ENCODE assay signal across 1 cellular context in the genomic region with DNA sequence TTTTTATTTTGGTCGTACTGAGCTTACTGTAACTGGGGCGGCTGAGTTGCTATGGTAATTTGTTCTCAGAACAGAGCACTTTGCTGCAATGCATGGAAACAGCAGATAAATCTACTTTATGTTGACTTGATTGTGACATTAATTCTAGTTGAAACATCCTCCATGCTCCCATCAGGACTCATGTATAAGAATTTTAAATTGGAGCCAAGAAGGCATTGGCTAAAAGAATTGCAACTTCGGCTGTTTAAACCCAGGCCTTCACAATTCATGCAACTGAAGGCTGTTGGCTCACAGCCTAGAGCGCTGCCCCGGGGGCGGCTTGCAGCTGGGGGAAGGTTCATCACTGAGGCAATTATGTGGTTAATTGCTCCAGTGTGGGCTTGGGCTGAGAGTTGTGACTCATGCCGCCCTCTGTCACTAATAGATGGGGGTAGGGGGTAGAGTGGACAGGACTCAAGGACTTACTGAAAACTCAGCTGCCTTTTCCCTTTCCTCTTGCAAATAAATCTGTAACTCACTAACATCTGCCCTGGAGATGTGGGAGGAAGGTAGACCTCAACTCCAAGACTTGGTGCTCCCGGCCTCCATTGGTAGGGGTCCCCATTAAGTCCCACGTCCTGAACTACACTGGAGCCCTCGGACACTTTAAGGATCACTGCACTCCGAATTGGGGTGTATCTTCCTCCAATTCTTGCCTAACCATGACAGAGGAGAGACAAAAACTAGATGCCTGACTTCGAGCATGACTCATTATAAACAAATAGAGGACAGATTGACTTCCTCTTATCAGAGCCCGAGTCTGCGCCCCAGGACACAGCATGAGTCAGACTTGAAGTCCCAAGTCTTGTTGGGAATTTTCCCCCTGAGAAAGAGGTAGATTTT.
TF ChIP-seq lines count a peak whose summit lies in the region.

No MANE protein-coding gene starts in this region.

TF ChIP-seq in K562, 482 proteins besides CTCF, POLR2A, EP300 and RAD21 (continued from another document and continues in another):
- TF ChIP-seq, protein P1, sequence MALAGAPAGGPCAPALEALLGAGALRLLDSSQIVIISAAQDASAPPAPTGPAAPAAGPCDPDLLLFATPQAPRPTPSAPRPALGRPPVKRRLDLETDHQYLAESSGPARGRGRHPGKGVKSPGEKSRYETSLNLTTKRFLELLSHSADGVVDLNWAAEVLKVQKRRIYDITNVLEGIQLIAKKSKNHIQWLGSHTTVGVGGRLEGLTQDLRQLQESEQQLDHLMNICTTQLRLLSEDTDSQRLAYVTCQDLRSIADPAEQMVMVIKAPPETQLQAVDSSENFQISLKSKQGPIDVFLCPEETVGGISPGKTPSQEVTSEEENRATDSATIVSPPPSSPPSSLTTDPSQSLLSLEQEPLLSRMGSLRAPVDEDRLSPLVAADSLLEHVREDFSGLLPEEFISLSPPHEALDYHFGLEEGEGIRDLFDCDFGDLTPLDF (CRISPR knock-in tag; IDR thresholded peaks at IDR 0.05), result no peak
- TF ChIP-seq PCBP1 (IDR thresholded peaks at IDR 0.05; ENCODE audit: low read depth, low read length, poor library complexity, severe bottlenecking) (no peak), EP400 (IDR thresholded peaks at IDR 0.05) (no peak), MEIS2 (IDR thresholded peaks at IDR 0.05; ENCODE audit: partially characterized antibody) (peak; percentile 63), HCFC1 (IDR thresholded peaks at IDR 0.05; ENCODE audit: low read depth, low read length) (no peak), HDAC1 (IDR thresholded peaks at IDR 0.05) (peak in 1 of 2 experiments; percentile 82; a peak in 2 of 4 replicates), TEAD4 (IDR thresholded peaks at IDR 0.05; ENCODE audit: low read length) (peak; percentile 28; the same call in 1 of the 2 replicates), TEAD4 (CRISPR knock-in tag; IDR thresholded peaks at IDR 0.05; ENCODE audit: borderline replicate concordance) (no peak), CHD2 (IDR thresholded peaks at IDR 0.05; ENCODE audit: low read depth, low read length) (no peak), CSDE1 (IDR thresholded peaks at IDR 0.05) (no peak), SP2 (IDR thresholded peaks at IDR 0.05; ENCODE audit: extremely low read depth, low read depth, low read length, poor library complexity, severe bottlenecking) (no peak), MYC (IDR thresholded peaks at IDR 0.05; ENCODE audit: low read depth, low read length) (no peak), MYC (CRISPR knock-in tag; IDR thresholded peaks at IDR 0.05; ENCODE audit: borderline replicate concordance, low read depth) (no peak), RHOXF2B (CRISPR knock-in tag; conservative IDR thresholded peaks at IDR 0.05) (no peak), SMC3 (conservative IDR thresholded peaks at IDR 0.05; ENCODE audit: insufficient read depth, low read depth, low read length) (no peak), SPI1 (IDR thresholded peaks at IDR 0.05; ENCODE audit: borderline replicate concordance, low read depth, low read length) (peak; percentile 96), NCOA1 (IDR thresholded peaks at IDR 0.05; ENCODE audit: low read depth) (no peak), KLF13 (tag; IDR thresholded peaks at IDR 0.05; ENCODE audit: borderline replicate concordance, low read depth) (no peak), JUNB (CRISPR knock-in tag; conservative IDR thresholded peaks at IDR 0.05) (peak; percentile 73; the same call in 1 of the 2 replicates), SAP30 (IDR thresholded peaks at IDR 0.05; ENCODE audit: borderline replicate concordance, insufficient read depth, low read depth, low read length, poor library complexity, severe bottlenecking) (no peak), MCM2 (IDR thresholded peaks at IDR 0.05; ENCODE audit: low read depth) (no peak), PHF20 (IDR thresholded peaks at IDR 0.05; ENCODE audit: partially characterized antibody) (no peak), BMI1 (IDR thresholded peaks at IDR 0.05; ENCODE audit: low read length) (no peak), ZNF354B (CRISPR knock-in tag; IDR thresholded peaks at IDR 0.05) (no peak), PPARD (CRISPR knock-in tag; IDR thresholded peaks at IDR 0.05) (no peak), CREB1 (IDR thresholded peaks at IDR 0.05) (peak; percentile 10; the same call in 1 of the 2 replicates), CREB1 (CRISPR knock-in tag; IDR thresholded peaks at IDR 0.05) (no peak), ZNF311 (CRISPR knock-in tag; IDR thresholded peaks at IDR 0.05) (no peak), IRF2 (CRISPR knock-in tag; IDR thresholded peaks at IDR 0.05) (no peak), ZNF445 (CRISPR knock-in tag; IDR thresholded peaks at IDR 0.05; ENCODE audit: low read depth) (no peak), TEAD2 (tag; IDR thresholded peaks at IDR 0.05) (no peak), PRPF4 (IDR thresholded peaks at IDR 0.05; ENCODE audit: insufficient read depth, low read depth, low read length, poor library complexity, severe bottlenecking) (no peak), XRCC3 (IDR thresholded peaks at IDR 0.05) (no peak), KDM1A (IDR thresholded peaks at IDR 0.05) (peak; percentile 92 to 95), ZNF644 (tag; IDR thresholded peaks at IDR 0.05; ENCODE audit: low read depth) (no peak), ZNF239 (CRISPR knock-in tag; IDR thresholded peaks at IDR 0.05) (no peak)
- TF ChIP-seq, protein P2, sequence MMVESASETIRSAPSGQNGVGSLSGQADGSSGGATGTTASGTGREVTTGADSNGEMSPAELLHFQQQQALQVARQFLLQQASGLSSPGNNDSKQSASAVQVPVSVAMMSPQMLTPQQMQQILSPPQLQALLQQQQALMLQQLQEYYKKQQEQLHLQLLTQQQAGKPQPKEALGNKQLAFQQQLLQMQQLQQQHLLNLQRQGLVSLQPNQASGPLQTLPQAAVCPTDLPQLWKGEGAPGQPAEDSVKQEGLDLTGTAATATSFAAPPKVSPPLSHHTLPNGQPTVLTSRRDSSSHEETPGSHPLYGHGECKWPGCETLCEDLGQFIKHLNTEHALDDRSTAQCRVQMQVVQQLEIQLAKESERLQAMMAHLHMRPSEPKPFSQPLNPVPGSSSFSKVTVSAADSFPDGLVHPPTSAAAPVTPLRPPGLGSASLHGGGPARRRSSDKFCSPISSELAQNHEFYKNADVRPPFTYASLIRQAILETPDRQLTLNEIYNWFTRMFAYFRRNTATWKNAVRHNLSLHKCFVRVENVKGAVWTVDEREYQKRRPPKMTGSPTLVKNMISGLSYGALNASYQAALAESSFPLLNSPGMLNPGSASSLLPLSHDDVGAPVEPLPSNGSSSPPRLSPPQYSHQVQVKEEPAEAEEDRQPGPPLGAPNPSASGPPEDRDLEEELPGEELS (CRISPR knock-in tag; IDR thresholded peaks at IDR 0.05; ENCODE audit: borderline replicate concordance), result no peak
- TF ChIP-seq, protein P3, sequence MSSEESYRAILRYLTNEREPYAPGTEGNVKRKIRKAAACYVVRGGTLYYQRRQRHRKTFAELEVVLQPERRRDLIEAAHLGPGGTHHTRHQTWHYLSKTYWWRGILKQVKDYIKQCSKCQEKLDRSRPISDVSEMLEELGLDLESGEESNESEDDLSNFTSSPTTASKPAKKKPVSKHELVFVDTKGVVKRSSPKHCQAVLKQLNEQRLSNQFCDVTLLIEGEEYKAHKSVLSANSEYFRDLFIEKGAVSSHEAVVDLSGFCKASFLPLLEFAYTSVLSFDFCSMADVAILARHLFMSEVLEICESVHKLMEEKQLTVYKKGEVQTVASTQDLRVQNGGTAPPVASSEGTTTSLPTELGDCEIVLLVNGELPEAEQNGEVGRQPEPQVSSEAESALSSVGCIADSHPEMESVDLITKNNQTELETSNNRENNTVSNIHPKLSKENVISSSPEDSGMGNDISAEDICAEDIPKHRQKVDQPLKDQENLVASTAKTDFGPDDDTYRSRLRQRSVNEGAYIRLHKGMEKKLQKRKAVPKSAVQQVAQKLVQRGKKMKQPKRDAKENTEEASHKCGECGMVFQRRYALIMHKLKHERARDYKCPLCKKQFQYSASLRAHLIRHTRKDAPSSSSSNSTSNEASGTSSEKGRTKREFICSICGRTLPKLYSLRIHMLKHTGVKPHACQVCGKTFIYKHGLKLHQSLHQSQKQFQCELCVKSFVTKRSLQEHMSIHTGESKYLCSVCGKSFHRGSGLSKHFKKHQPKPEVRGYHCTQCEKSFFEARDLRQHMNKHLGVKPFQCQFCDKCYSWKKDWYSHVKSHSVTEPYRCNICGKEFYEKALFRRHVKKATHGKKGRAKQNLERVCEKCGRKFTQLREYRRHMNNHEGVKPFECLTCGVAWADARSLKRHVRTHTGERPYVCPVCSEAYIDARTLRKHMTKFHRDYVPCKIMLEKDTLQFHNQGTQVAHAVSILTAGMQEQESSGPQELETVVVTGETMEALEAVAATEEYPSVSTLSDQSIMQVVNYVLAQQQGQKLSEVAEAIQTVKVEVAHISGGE (CRISPR knock-in tag; IDR thresholded peaks at IDR 0.05), result no peak
- TF ChIP-seq, protein P4, sequence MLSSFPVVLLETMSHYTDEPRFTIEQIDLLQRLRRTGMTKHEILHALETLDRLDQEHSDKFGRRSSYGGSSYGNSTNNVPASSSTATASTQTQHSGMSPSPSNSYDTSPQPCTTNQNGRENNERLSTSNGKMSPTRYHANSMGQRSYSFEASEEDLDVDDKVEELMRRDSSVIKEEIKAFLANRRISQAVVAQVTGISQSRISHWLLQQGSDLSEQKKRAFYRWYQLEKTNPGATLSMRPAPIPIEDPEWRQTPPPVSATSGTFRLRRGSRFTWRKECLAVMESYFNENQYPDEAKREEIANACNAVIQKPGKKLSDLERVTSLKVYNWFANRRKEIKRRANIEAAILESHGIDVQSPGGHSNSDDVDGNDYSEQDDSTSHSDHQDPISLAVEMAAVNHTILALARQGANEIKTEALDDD (IDR thresholded peaks at IDR 0.05), result peak; percentile 37; the same call in 1 of the 2 replicates
- TF ChIP-seq, protein P5, sequence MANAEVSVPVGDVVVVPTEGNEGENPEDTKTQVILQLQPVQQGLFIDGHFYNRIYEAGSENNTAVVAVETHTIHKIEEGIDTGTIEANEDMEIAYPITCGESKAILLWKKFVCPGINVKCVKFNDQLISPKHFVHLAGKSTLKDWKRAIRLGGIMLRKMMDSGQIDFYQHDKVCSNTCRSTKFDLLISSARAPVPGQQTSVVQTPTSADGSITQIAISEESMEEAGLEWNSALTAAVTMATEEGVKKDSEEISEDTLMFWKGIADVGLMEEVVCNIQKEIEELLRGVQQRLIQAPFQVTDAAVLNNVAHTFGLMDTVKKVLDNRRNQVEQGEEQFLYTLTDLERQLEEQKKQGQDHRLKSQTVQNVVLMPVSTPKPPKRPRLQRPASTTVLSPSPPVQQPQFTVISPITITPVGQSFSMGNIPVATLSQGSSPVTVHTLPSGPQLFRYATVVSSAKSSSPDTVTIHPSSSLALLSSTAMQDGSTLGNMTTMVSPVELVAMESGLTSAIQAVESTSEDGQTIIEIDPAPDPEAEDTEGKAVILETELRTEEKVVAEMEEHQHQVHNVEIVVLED (CRISPR knock-in tag; IDR thresholded peaks at IDR 0.05), result no peak
- TF ChIP-seq, protein P6, sequence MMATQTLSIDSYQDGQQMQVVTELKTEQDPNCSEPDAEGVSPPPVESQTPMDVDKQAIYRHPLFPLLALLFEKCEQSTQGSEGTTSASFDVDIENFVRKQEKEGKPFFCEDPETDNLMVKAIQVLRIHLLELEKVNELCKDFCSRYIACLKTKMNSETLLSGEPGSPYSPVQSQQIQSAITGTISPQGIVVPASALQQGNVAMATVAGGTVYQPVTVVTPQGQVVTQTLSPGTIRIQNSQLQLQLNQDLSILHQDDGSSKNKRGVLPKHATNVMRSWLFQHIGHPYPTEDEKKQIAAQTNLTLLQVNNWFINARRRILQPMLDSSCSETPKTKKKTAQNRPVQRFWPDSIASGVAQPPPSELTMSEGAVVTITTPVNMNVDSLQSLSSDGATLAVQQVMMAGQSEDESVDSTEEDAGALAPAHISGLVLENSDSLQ (IDR thresholded peaks at IDR 0.05), result peak; percentile 49
- TF ChIP-seq, protein P7, sequence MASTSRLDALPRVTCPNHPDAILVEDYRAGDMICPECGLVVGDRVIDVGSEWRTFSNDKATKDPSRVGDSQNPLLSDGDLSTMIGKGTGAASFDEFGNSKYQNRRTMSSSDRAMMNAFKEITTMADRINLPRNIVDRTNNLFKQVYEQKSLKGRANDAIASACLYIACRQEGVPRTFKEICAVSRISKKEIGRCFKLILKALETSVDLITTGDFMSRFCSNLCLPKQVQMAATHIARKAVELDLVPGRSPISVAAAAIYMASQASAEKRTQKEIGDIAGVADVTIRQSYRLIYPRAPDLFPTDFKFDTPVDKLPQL (IDR thresholded peaks at IDR 0.05; ENCODE audit: extremely low read depth, insufficient read length), result no peak
- TF ChIP-seq, protein P8, sequence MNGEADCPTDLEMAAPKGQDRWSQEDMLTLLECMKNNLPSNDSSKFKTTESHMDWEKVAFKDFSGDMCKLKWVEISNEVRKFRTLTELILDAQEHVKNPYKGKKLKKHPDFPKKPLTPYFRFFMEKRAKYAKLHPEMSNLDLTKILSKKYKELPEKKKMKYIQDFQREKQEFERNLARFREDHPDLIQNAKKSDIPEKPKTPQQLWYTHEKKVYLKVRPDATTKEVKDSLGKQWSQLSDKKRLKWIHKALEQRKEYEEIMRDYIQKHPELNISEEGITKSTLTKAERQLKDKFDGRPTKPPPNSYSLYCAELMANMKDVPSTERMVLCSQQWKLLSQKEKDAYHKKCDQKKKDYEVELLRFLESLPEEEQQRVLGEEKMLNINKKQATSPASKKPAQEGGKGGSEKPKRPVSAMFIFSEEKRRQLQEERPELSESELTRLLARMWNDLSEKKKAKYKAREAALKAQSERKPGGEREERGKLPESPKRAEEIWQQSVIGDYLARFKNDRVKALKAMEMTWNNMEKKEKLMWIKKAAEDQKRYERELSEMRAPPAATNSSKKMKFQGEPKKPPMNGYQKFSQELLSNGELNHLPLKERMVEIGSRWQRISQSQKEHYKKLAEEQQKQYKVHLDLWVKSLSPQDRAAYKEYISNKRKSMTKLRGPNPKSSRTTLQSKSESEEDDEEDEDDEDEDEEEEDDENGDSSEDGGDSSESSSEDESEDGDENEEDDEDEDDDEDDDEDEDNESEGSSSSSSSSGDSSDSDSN (IDR thresholded peaks at IDR 0.05; ENCODE audit: borderline replicate concordance in 1 of 2, low read depth in 2 of 2, low read length in 2 of 2), result no peak
- TF ChIP-seq, protein P9, sequence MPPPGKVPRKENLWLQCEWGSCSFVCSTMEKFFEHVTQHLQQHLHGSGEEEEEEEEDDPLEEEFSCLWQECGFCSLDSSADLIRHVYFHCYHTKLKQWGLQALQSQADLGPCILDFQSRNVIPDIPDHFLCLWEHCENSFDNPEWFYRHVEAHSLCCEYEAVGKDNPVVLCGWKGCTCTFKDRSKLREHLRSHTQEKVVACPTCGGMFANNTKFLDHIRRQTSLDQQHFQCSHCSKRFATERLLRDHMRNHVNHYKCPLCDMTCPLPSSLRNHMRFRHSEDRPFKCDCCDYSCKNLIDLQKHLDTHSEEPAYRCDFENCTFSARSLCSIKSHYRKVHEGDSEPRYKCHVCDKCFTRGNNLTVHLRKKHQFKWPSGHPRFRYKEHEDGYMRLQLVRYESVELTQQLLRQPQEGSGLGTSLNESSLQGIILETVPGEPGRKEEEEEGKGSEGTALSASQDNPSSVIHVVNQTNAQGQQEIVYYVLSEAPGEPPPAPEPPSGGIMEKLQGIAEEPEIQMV (tag; conservative IDR thresholded peaks at IDR 0.05; ENCODE audit: low read depth), result no peak
- TF ChIP-seq, protein P10, sequence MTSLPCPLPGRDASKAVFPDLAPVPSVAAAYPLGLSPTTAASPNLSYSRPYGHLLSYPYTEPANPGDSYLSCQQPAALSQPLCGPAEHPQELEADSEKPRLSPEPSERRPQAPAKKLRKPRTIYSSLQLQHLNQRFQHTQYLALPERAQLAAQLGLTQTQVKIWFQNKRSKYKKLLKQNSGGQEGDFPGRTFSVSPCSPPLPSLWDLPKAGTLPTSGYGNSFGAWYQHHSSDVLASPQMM (CRISPR knock-in tag; IDR thresholded peaks at IDR 0.05), result no peak
